13 cellular contexts compared by ENCODE assay signal in genomic region chr6:37243131-37243815, GRCh38. TPM values are rescaled to one million over a fixed set of nuclear protein-coding genes. Genes with fewer than 3 reads are reported as not detected.
DNase-seq lines count a peak whose midpoint lies in the region; ATAC-seq and TF ChIP-seq lines count a peak whose summit lies in the region.
"Had no signal": no experiment of that assay in that cellular context is flagged by ENCODE, and none has a peak within 500 bp of the region (broad histone marks: within the 10 kb centered on the region; RNA-seq: fewer than 3 reads in every experiment).

No MANE protein-coding gene starts in this region.

- no peak for TF ChIP-seq EP300 in upper lobe of left lung (IDR thresholded peaks at IDR 0.05)

- DNase-seq in Peyer's patch (no peak), upper lobe of left lung (no peak), mesenteric fat pad (ENCODE audit: low spot score) (no peak), AG08396 (ENCODE audit: low spot score) (no peak), LoVo (ENCODE audit: low spot score) (no peak)
- DNase-seq: activated T-cell treated with anti-CD3 and anti-CD28 coated beads, Interleukin-2, amount 50 U/mL, for 1 hour; NCI-H1694 treated with DMSO at 0.1 percent for 48 hours; NCI-H82 had no signal

- peaks cover 3% of the 10 kb centered on the region for H3K27me3 Mint-ChIP-seq in dendritic cell treated with granulocyte-macrophage colony-stimulating factor and Interleukin-4, amounts not matched to agents 40 ng/mL and 50 ng/mL, for 4 days
- H3K27me3 Mint-ChIP-seq in nephron (ENCODE audit: low read depth), result no peaks in the 10 kb centered on the region

- H3K4me1 Mint-ChIP-seq in dendritic cell treated with granulocyte-macrophage colony-stimulating factor and Interleukin-4, amounts not matched to agents 40 ng/mL and 50 ng/mL, for 4 days (ENCODE audit: low read depth), result peaks cover 39% of the 10 kb centered on the region
- H3K4me1 Mint-ChIP-seq in nephron, result peaks cover 67% of the 10 kb centered on the region

- TF ChIP-seq POLR2A in Peyer's patch (IDR thresholded peaks at IDR 0.05) (no peak), upper lobe of left lung (IDR thresholded peaks at IDR 0.05) (no peak)

- intact Hi-C loops in dendritic cell treated with granulocyte-macrophage colony-stimulating factor and Interleukin-4, amounts not matched to agents 40 ng/mL and 50 ng/mL, for 4 days (cut with micrococcal nuclease), result no loop called here

- H3K27ac Mint-ChIP-seq in dendritic cell treated with granulocyte-macrophage colony-stimulating factor and Interleukin-4, amounts not matched to agents 40 ng/mL and 50 ng/mL, for 4 days, result peak overlapping the region; percentile 20
- H3K27ac Mint-ChIP-seq in nephron, result peak overlapping the region; percentile 96 to 99 (median 98)
- H3K27ac Mint-ChIP-seq: IgD-negative memory B cell had no signal

- H3K9me3 ChIP-seq in Peyer's patch, result no peaks in the 10 kb centered on the region
- no peaks in the 10 kb centered on the region for H3K9me3 ChIP-seq in upper lobe of left lung
- H3K9me3 ChIP-seq: body of pancreas had no signal

- TF ChIP-seq CTCF in Peyer's patch (IDR thresholded peaks at IDR 0.05), result no peak
- no peak for TF ChIP-seq CTCF in nephron (IDR thresholded peaks at IDR 0.05; ENCODE audit: unreplicated experiment in 3 of 3)
- no peak for TF ChIP-seq CTCF in upper lobe of left lung (IDR thresholded peaks at IDR 0.05)

- no peaks in the 10 kb centered on the region for H3K36me3 Mint-ChIP-seq in dendritic cell treated with granulocyte-macrophage colony-stimulating factor and Interleukin-4, amounts not matched to agents 40 ng/mL and 50 ng/mL, for 4 days (ENCODE audit: low read depth)
- H3K36me3 Mint-ChIP-seq in nephron (ENCODE audit: low read depth), result no peaks in the 10 kb centered on the region
- H3K36me3 Mint-ChIP-seq: IgD-negative memory B cell had no signal

- H3K27ac ChIP-seq in Peyer's patch (peak overlapping the region; percentile 38 to 77 (median 58)), upper lobe of left lung (peak overlapping the region; percentile 15 to 81 (median 72))

- H3K9me3 Mint-ChIP-seq in dendritic cell treated with granulocyte-macrophage colony-stimulating factor and Interleukin-4, amounts not matched to agents 40 ng/mL and 50 ng/mL, for 4 days, result no peaks in the 10 kb centered on the region
- H3K9me3 Mint-ChIP-seq in nephron, result peaks cover 5% of the 10 kb centered on the region

- no peak for ATAC-seq in upper lobe of left lung (ENCODE audit: low FRiP score in 2 of 2)
- ATAC-seq: activated CD4-positive, CD25-positive, alpha-beta regulatory T cell treated with anti-CD3 and anti-CD28 coated beads, Interleukin-2, amount 50 U/mL, for 24 hours; body of pancreas had no signal

- 89% methylated on average over 7 to 8 of the region's 8 CpGs for WGBS in upper lobe of left lung, 2 donors

- H3K27me3 ChIP-seq in Peyer's patch (no peaks in the 10 kb centered on the region), upper lobe of left lung (no peaks in the 10 kb centered on the region)
- H3K27me3 ChIP-seq: body of pancreas had no signal

- no peak overlapping the region for H3K4me3 Mint-ChIP-seq in dendritic cell treated with granulocyte-macrophage colony-stimulating factor and Interleukin-4, amounts not matched to agents 40 ng/mL and 50 ng/mL, for 4 days
- no peak overlapping the region for H3K4me3 Mint-ChIP-seq in nephron
- H3K4me3 Mint-ChIP-seq: IgD-negative memory B cell had no signal

- peaks cover 0 to 27% (median 0%) of the 10 kb centered on the region in 4 donors for H3K4me1 ChIP-seq in Peyer's patch
- H3K4me1 ChIP-seq in upper lobe of left lung, result peaks cover 13 to 33% (median 31%) of the 10 kb centered on the region in 4 donors

- H3K36me3 ChIP-seq in Peyer's patch (no peaks in the 10 kb centered on the region), upper lobe of left lung (no peaks in the 10 kb centered on the region)

- H3K4me3 ChIP-seq in Peyer's patch, result no peak overlapping the region
- H3K4me3 ChIP-seq in upper lobe of left lung, result no peak overlapping the region
- H3K4me3 ChIP-seq: body of pancreas had no signal

RNA-seq across cellular contexts. Expression of gene TBC1D22B, which starts 14.3 kb away (rescaled TPM):
- total RNA-seq in Peyer's patch, result 10 to 100 TPM; 12.4 to 23.3 (median 19.0) TPM
- 10 to 100 TPM in 5 of 6 donors, 1 to 10 TPM in 1; 10.0 to 17.8 (median 10.9) TPM for total RNA-seq in upper lobe of left lung
- 8.7 TPM for total RNA-seq in mesenteric fat pad

RNA-seq across cellular contexts. Expression of gene TMEM217, which starts 14.7 kb away (rescaled TPM):
- total RNA-seq in Peyer's patch, result under 1 TPM in 1 of 4 donors, not detected in 3; 0.53 TPM
- total RNA-seq in upper lobe of left lung, result 1 to 10 TPM in 4 of 6 donors, under 1 TPM in 2; 0.67 to 3.4 (median 1.1) TPM
- total RNA-seq in mesenteric fat pad, result 0.51 TPM
- total RNA-seq: body of pancreas had no signal
